1 cellular context compared by ENCODE assay signal in the genomic region with DNA sequence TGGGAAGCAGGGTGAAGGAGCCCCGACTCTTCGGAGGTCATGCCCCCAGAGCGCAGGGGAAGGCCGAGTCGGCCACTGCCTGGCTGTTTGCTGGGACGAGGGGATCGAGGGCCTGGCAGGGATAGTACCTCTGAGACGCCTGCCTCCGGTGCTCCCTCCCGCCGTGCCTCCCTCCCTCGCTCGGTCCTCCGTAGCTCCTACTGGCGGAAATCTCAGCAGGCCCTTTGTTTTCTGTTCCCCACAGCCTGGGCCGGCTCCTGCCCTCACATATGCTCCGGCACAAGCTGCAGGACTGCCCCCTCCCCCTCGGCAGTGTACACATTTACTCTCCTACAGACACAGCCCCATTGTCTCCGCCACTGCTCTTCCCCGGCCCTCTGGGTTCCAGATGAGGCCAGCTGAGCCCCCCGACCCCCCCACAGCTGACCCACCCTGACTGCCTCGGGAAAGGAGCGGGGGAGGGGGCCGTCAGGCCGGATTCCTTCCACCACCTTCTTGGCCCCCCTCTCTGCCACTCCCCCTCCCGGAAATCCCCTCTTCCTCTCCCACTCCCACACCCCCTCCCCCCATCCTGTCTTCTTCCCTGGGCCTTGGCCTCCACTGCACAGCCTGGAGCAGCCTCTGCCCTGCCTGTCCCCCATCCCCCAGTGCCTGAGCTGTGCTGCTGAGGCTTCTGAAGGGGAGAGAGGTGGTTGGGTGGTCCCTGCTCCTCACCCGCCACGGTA.
A peak's percentile ranks its signal among the peaks of the same experiment; 100 is the strongest.
TF ChIP-seq lines count a peak whose summit lies in the region.

No MANE protein-coding gene starts in this region.

TF ChIP-seq in K562, 482 proteins besides CTCF, POLR2A, EP300 and RAD21:
- TF ChIP-seq NR2F6 (CRISPR knock-in tag; IDR thresholded peaks at IDR 0.05) (no peak), POLR2G (IDR thresholded peaks at IDR 0.05; ENCODE audit: low read depth, low read length) (peak; percentile 76), RBFOX2 (IDR thresholded peaks at IDR 0.05; ENCODE audit: low read depth, low read length) (peak; percentile 80), KLF6 (CRISPR knock-in tag; IDR thresholded peaks at IDR 0.05; ENCODE audit: borderline replicate concordance) (no peak), MAZ (CRISPR knock-in tag; conservative IDR thresholded peaks at IDR 0.05 in 1 of 2, IDR thresholded peaks at IDR 0.05 in 1 of 2) (peak in 1 of 2 experiments; percentile 33; a peak in 2 of 4 replicates), TCF3 (CRISPR knock-in tag; IDR thresholded peaks at IDR 0.05) (no peak), ZBTB7A (IDR thresholded peaks at IDR 0.05; ENCODE audit: borderline replicate concordance, control insufficient read depth, low read depth, low read length) (peak; percentile 59), HCFC1 (IDR thresholded peaks at IDR 0.05; ENCODE audit: low read depth, low read length) (peak; percentile 18; the same call in 1 of the 2 replicates), TBP (optimal IDR thresholded peaks at IDR 0.05; ENCODE audit: low read depth, low read length) (peak; percentile 13), TAF1 (IDR thresholded peaks at IDR 0.05; ENCODE audit: control insufficient read depth, extremely low read depth, insufficient read depth, low read length, severe bottlenecking) (peak; percentile 14), SP1 (CRISPR knock-in tag; IDR thresholded peaks at IDR 0.05) (0 out of 2 replicates have a peak, but pooled peaks have one; percentile 10), PTBP1 (IDR thresholded peaks at IDR 0.05; ENCODE audit: low read depth, low read length) (0 out of 2 replicates have a peak, but pooled peaks have one; percentile 34), PCBP1 (IDR thresholded peaks at IDR 0.05; ENCODE audit: low read depth, low read length, poor library complexity, severe bottlenecking) (peak; percentile 16), CHD1 (IDR thresholded peaks at IDR 0.05; ENCODE audit: low read length) (peak; percentile 85), GABPB1 (CRISPR knock-in tag; IDR thresholded peaks at IDR 0.05) (0 out of 2 replicates have a peak, but pooled peaks have one; percentile 19), ZNF780A (CRISPR knock-in tag; IDR thresholded peaks at IDR 0.05) (no peak), SIN3A (IDR thresholded peaks at IDR 0.05; ENCODE audit: borderline replicate concordance in 2 of 2, control insufficient read depth in 1 of 2, low read depth in 2 of 2, low read length in 2 of 2) (peak in 1 of 2 experiments; percentile 19; a peak in 1 of 4 replicates), ZNF699 (CRISPR knock-in tag; IDR thresholded peaks at IDR 0.05; ENCODE audit: insufficient replicate concordance) (no peak), KDM4B (IDR thresholded peaks at IDR 0.05; ENCODE audit: borderline replicate concordance in 2 of 2, low read depth in 1 of 2) (0 out of 4 replicates have a peak, but pooled peaks of 1 of the 2 experiments have one; percentile 19), ZNF263 (CRISPR knock-in tag; IDR thresholded peaks at IDR 0.05; ENCODE audit: borderline replicate concordance) (peak; percentile 94), RBM22 (IDR thresholded peaks at IDR 0.05; ENCODE audit: low read depth, low read length, poor library complexity, severe bottlenecking) (peak; percentile 65), SAP30 (IDR thresholded peaks at IDR 0.05; ENCODE audit: borderline replicate concordance, insufficient read depth, low read depth, low read length, poor library complexity, severe bottlenecking) (peak; percentile 67), PHF21A (IDR thresholded peaks at IDR 0.05; ENCODE audit: borderline replicate concordance, low read depth) (peak; percentile 81; the same call in 1 of the 2 replicates), CBFB (CRISPR knock-in tag; IDR thresholded peaks at IDR 0.05) (0 out of 2 replicates have a peak, but pooled peaks have one; percentile 62), ZC3H8 (IDR thresholded peaks at IDR 0.05) (no peak), KDM5B (IDR thresholded peaks at IDR 0.05; ENCODE audit: insufficient replicate concordance, low read depth, low read length) (peak; percentile 3), CEBPG (CRISPR knock-in tag; IDR thresholded peaks at IDR 0.05) (no peak), CEBPG (tag; conservative IDR thresholded peaks at IDR 0.05 in 1 of 2, IDR thresholded peaks at IDR 0.05 in 1 of 2) (no peak), SRF (CRISPR knock-in tag; IDR thresholded peaks at IDR 0.05) (0 out of 4 replicates have a peak, but pooled peaks of 1 of the 2 experiments have one; percentile 21), YY1 (IDR thresholded peaks at IDR 0.05; ENCODE audit: borderline replicate concordance in 1 of 3, control insufficient read depth in 1 of 3, extremely low read depth in 1 of 3, insufficient read depth in 3 of 3, insufficient read length in 1 of 3, insufficient replicate concordance in 2 of 3, low read depth in 1 of 3, low read length in 2 of 3) (peak in 1 of 3 experiments; percentile 51), PML (IDR thresholded peaks at IDR 0.05; ENCODE audit: low read length) (peak; percentile 41; the same call in 1 of the 2 replicates)
- TF ChIP-seq, protein P1, sequence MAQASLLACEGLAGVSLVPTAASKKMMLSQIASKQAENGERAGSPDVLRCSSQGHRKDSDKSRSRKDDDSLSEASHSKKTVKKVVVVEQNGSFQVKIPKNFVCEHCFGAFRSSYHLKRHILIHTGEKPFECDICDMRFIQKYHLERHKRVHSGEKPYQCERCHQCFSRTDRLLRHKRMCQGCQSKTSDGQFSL (CRISPR knock-in tag; IDR thresholded peaks at IDR 0.05), result 0 out of 2 replicates have a peak, but pooled peaks have one; percentile 34
- TF ChIP-seq, protein P1 (tag; IDR thresholded peaks at IDR 0.05), result no peak
- TF ChIP-seq, protein P2, sequence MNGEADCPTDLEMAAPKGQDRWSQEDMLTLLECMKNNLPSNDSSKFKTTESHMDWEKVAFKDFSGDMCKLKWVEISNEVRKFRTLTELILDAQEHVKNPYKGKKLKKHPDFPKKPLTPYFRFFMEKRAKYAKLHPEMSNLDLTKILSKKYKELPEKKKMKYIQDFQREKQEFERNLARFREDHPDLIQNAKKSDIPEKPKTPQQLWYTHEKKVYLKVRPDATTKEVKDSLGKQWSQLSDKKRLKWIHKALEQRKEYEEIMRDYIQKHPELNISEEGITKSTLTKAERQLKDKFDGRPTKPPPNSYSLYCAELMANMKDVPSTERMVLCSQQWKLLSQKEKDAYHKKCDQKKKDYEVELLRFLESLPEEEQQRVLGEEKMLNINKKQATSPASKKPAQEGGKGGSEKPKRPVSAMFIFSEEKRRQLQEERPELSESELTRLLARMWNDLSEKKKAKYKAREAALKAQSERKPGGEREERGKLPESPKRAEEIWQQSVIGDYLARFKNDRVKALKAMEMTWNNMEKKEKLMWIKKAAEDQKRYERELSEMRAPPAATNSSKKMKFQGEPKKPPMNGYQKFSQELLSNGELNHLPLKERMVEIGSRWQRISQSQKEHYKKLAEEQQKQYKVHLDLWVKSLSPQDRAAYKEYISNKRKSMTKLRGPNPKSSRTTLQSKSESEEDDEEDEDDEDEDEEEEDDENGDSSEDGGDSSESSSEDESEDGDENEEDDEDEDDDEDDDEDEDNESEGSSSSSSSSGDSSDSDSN (IDR thresholded peaks at IDR 0.05; ENCODE audit: borderline replicate concordance in 1 of 2, low read depth in 2 of 2, low read length in 2 of 2), result 0 out of 4 replicates have a peak, but pooled peaks of 1 of the 2 experiments have one; percentile 29
- TF ChIP-seq, protein P3, sequence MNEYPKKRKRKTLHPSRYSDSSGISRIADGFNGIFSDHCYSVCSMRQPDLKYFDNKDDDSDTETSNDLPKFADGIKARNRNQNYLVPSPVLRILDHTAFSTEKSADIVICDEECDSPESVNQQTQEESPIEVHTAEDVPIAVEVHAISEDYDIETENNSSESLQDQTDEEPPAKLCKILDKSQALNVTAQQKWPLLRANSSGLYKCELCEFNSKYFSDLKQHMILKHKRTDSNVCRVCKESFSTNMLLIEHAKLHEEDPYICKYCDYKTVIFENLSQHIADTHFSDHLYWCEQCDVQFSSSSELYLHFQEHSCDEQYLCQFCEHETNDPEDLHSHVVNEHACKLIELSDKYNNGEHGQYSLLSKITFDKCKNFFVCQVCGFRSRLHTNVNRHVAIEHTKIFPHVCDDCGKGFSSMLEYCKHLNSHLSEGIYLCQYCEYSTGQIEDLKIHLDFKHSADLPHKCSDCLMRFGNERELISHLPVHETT (CRISPR knock-in tag; conservative IDR thresholded peaks at IDR 0.05 in 1 of 2, IDR thresholded peaks at IDR 0.05 in 1 of 2), result peak in 1 of 2 experiments; percentile 27; a peak in 1 of 4 replicates
- TF ChIP-seq, protein P4, sequence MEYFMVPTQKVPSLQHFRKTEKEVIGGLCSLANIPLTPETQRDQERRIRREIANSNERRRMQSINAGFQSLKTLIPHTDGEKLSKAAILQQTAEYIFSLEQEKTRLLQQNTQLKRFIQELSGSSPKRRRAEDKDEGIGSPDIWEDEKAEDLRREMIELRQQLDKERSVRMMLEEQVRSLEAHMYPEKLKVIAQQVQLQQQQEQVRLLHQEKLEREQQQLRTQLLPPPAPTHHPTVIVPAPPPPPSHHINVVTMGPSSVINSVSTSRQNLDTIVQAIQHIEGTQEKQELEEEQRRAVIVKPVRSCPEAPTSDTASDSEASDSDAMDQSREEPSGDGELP (CRISPR knock-in tag; IDR thresholded peaks at IDR 0.05; ENCODE audit: borderline replicate concordance), result peak; percentile 38; the same call in 1 of the 2 replicates
- TF ChIP-seq, protein P5, sequence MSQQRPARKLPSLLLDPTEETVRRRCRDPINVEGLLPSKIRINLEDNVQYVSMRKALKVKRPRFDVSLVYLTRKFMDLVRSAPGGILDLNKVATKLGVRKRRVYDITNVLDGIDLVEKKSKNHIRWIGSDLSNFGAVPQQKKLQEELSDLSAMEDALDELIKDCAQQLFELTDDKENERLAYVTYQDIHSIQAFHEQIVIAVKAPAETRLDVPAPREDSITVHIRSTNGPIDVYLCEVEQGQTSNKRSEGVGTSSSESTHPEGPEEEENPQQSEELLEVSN (IDR thresholded peaks at IDR 0.05; ENCODE audit: borderline replicate concordance in 1 of 2, extremely low read depth in 1 of 2, insufficient read depth in 1 of 2, insufficient read length in 1 of 2, low read depth in 1 of 2, low read length in 1 of 2, poor library complexity in 1 of 2, severe bottlenecking in 1 of 2), result peak in 1 of 2 experiments; percentile 41
- TF ChIP-seq, protein P6, sequence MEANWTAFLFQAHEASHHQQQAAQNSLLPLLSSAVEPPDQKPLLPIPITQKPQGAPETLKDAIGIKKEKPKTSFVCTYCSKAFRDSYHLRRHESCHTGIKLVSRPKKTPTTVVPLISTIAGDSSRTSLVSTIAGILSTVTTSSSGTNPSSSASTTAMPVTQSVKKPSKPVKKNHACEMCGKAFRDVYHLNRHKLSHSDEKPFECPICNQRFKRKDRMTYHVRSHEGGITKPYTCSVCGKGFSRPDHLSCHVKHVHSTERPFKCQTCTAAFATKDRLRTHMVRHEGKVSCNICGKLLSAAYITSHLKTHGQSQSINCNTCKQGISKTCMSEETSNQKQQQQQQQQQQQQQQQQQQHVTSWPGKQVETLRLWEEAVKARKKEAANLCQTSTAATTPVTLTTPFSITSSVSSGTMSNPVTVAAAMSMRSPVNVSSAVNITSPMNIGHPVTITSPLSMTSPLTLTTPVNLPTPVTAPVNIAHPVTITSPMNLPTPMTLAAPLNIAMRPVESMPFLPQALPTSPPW (CRISPR knock-in tag; IDR thresholded peaks at IDR 0.05), result peak; percentile 42; the same call in 1 of the 2 replicates
- TF ChIP-seq, protein P7, sequence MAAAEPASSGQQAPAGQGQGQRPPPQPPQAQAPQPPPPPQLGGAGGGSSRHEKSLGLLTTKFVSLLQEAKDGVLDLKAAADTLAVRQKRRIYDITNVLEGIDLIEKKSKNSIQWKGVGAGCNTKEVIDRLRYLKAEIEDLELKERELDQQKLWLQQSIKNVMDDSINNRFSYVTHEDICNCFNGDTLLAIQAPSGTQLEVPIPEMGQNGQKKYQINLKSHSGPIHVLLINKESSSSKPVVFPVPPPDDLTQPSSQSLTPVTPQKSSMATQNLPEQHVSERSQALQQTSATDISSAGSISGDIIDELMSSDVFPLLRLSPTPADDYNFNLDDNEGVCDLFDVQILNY (CRISPR knock-in tag; IDR thresholded peaks at IDR 0.05), result 0 out of 2 replicates have a peak, but pooled peaks have one; percentile 40
- TF ChIP-seq, protein P8, sequence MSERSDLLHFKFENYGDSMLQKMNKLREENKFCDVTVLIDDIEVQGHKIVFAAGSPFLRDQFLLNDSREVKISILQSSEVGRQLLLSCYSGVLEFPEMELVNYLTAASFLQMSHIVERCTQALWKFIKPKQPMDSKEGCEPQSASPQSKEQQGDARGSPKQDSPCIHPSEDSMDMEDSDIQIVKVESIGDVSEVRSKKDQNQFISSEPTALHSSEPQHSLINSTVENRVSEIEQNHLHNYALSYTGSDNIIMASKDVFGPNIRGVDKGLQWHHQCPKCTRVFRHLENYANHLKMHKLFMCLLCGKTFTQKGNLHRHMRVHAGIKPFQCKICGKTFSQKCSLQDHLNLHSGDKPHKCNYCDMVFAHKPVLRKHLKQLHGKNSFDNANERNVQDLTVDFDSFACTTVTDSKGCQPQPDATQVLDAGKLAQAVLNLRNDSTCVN (CRISPR knock-in tag; IDR thresholded peaks at IDR 0.05), result no peak
